In genomic region chr6:44868335-44868668, GRCh38 we compare ENCODE assay signal across 11 cellular contexts.
A peak's percentile ranks its signal among the peaks of the same experiment; 100 is the strongest.
DNase-seq lines count a peak whose midpoint lies in the region; ATAC-seq, FAIRE-seq and TF ChIP-seq lines count a peak whose summit lies in the region.
"Had no signal": no experiment of that assay in that cellular context is flagged by ENCODE, and none has a peak within 500 bp of the region (broad histone marks: within the 10 kb centered on the region; RNA-seq: fewer than 3 reads in every experiment).

No MANE protein-coding gene starts in this region.

- H3K36me3 Mint-ChIP-seq in stimulated activated effector memory CD8-positive, alpha-beta T cell treated with anti-CD3 and anti-CD28 coated beads, Interleukin-12 subunit alpha, Interleukin-12 subunit beta, amount 100 ng/mL, for 72 hours, result peaks cover 5% of the 10 kb centered on the region

- peak; percentile 52 for ATAC-seq in GM19035 (IDR thresholded peaks at IDR 0.05; ENCODE audit: unreplicated experiment)
- peak; percentile 50 for ATAC-seq in GM21717 (IDR thresholded peaks at IDR 0.05; ENCODE audit: unreplicated experiment)
- ATAC-seq in HG03097 (IDR thresholded peaks at IDR 0.05; ENCODE audit: low FRiP score, unreplicated experiment), result peak; percentile 28
- peak; percentile 49 for ATAC-seq in stimulated activated effector memory CD8-positive, alpha-beta T cell treated with anti-CD3 and anti-CD28 coated beads, Interleukin-12 subunit alpha, Interleukin-12 subunit beta, amount 100 ng/mL, for 72 hours

- H3K9me3 Mint-ChIP-seq in stimulated activated effector memory CD8-positive, alpha-beta T cell treated with anti-CD3 and anti-CD28 coated beads, Interleukin-12 subunit alpha, Interleukin-12 subunit beta, amount 100 ng/mL, for 72 hours, result peaks cover 10% of the 10 kb centered on the region

- WGBS in small intestine, 3 donors, result 85 to 95% (median 93%) methylated on average over 2 of the region's 2 CpGs

- no peaks in the 10 kb centered on the region for H3K36me3 ChIP-seq in small intestine (ENCODE audit: control insufficient read depth in 2 of 2, insufficient read depth in 2 of 2, low read length in 2 of 2)
- H3K36me3 ChIP-seq: breast epithelium had no signal

- peak overlapping the region; percentile 4 for H3K4me3 Mint-ChIP-seq in stimulated activated effector memory CD8-positive, alpha-beta T cell treated with anti-CD3 and anti-CD28 coated beads, Interleukin-12 subunit alpha, Interleukin-12 subunit beta, amount 100 ng/mL, for 72 hours

- H3K27ac ChIP-seq in small intestine (ENCODE audit: low read depth in 1 of 2, low read length in 1 of 2) (no peak overlapping the region), dorsolateral prefrontal cortex (no peak overlapping the region)
- H3K27ac ChIP-seq: breast epithelium had no signal

- no peak for FAIRE-seq in small intestine (lab: Jason Lieb, UNC)

- peaks cover 27% of the 10 kb centered on the region for H3K4me1 Mint-ChIP-seq in stimulated activated effector memory CD8-positive, alpha-beta T cell treated with anti-CD3 and anti-CD28 coated beads, Interleukin-12 subunit alpha, Interleukin-12 subunit beta, amount 100 ng/mL, for 72 hours

- intact Hi-C loops in dorsolateral prefrontal cortex (cut with DNase I), result no loop called here

- DNase-seq in stimulated activated effector memory CD8-positive, alpha-beta T cell treated with anti-CD3 and anti-CD28 coated beads, Interleukin-12 subunit alpha, Interleukin-12 subunit beta, amount 100 ng/mL, for 72 hours (ENCODE audit: low spot score in 2 of 2), result no peak
- DNase-seq in small intestine (no peak), dorsolateral prefrontal cortex (no peak), dedifferentiated amniotic fluid mesenchymal stem cell (ENCODE audit: extremely low spot score) (no peak)
- DNase-seq: activated T-cell treated with anti-CD3 and anti-CD28 coated beads, Interleukin-2, amount 50 U/mL, for 72 hours; MM.1S; NCI-H345 had no signal

- H3K27me3 ChIP-seq in small intestine (ENCODE audit: control insufficient read depth in 2 of 2, insufficient read depth in 2 of 2, low read length in 2 of 2), result no peaks in the 10 kb centered on the region
- H3K27me3 ChIP-seq in dorsolateral prefrontal cortex, result no peaks in the 10 kb centered on the region
- H3K27me3 ChIP-seq: breast epithelium had no signal

- no peak for TF ChIP-seq CTCF in dorsolateral prefrontal cortex (IDR thresholded peaks at IDR 0.05 in 54 of 56, conservative IDR thresholded peaks at IDR 0.05 in 2 of 56; ENCODE audit: low read depth in 1 of 56, partially characterized antibody in 56 of 56)

- no peaks in the 10 kb centered on the region for H3K9me3 ChIP-seq in small intestine (ENCODE audit: control insufficient read depth, low read depth)

- H3K27ac Mint-ChIP-seq in stimulated activated effector memory CD8-positive, alpha-beta T cell treated with anti-CD3 and anti-CD28 coated beads, Interleukin-12 subunit alpha, Interleukin-12 subunit beta, amount 100 ng/mL, for 72 hours, result no peak overlapping the region

- H3K4me3 ChIP-seq in small intestine (ENCODE audit: low read depth in 1 of 2, low read length in 2 of 2) (no peak overlapping the region), dorsolateral prefrontal cortex (no peak overlapping the region)
- H3K4me3 ChIP-seq: breast epithelium had no signal

- no peaks in the 10 kb centered on the region for H3K4me1 ChIP-seq in small intestine (ENCODE audit: control insufficient read depth in 2 of 2, insufficient read depth in 1 of 2, low read depth in 1 of 2, low read length in 1 of 2)
- H3K4me1 ChIP-seq: breast epithelium had no signal
